In the genomic region with DNA sequence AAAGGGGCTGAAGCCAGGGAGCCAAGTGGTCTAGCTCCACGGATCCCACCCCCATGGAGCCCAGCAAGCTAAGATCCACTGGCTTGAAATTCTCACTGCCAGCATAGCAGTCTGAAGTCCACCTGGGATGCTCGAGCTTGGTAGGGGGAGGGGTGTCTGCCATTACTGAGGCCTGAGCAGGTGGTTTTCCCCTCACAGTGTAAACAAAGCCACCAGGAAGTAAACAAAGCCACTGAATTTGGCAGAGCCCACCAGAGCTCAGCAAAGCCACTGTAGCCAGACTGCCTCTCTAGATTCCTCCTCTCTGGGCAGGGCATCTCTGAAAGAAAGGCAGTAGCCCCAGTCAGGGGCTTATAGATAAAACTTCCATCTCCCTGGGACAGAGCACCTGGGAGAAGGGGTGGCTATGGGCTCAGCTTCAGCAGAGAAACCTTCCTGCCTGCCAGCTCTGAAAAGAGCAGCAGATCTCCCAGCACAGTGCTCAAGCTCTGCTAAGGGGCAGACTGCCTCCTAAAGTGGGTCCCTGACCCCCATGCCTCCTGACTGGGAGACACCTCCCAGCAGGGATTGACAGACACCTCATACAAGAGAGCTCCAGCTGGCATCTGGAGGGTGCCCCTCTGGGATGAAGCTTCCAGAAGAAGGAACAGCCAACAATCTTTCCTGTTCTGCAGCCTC, we compare ENCODE assay signal across 1 cellular context.
TF ChIP-seq lines count a peak whose summit lies in the region.
"Not testable (repeated sequence)": the region's sequence is repeated elsewhere in the genome, so short reads cannot be mapped to it uniquely, and the experiment has no call there.

No MANE protein-coding gene starts in this region.

TF ChIP-seq in HepG2, 621 proteins besides CTCF, POLR2A, EP300 and RAD21 (continued from another document and continues in another):
- TF ChIP-seq, protein P1, sequence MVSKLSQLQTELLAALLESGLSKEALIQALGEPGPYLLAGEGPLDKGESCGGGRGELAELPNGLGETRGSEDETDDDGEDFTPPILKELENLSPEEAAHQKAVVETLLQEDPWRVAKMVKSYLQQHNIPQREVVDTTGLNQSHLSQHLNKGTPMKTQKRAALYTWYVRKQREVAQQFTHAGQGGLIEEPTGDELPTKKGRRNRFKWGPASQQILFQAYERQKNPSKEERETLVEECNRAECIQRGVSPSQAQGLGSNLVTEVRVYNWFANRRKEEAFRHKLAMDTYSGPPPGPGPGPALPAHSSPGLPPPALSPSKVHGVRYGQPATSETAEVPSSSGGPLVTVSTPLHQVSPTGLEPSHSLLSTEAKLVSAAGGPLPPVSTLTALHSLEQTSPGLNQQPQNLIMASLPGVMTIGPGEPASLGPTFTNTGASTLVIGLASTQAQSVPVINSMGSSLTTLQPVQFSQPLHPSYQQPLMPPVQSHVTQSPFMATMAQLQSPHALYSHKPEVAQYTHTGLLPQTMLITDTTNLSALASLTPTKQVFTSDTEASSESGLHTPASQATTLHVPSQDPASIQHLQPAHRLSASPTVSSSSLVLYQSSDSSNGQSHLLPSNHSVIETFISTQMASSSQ (IDR thresholded peaks at IDR 0.05; ENCODE audit: low read depth), result 0 out of 2 replicates have a peak, but pooled peaks have one; percentile 20
- TF ChIP-seq, protein P1 (CRISPR knock-in tag; IDR thresholded peaks at IDR 0.05; ENCODE audit: borderline replicate concordance), result not testable (repeated sequence)
- TF ChIP-seq, protein P2, sequence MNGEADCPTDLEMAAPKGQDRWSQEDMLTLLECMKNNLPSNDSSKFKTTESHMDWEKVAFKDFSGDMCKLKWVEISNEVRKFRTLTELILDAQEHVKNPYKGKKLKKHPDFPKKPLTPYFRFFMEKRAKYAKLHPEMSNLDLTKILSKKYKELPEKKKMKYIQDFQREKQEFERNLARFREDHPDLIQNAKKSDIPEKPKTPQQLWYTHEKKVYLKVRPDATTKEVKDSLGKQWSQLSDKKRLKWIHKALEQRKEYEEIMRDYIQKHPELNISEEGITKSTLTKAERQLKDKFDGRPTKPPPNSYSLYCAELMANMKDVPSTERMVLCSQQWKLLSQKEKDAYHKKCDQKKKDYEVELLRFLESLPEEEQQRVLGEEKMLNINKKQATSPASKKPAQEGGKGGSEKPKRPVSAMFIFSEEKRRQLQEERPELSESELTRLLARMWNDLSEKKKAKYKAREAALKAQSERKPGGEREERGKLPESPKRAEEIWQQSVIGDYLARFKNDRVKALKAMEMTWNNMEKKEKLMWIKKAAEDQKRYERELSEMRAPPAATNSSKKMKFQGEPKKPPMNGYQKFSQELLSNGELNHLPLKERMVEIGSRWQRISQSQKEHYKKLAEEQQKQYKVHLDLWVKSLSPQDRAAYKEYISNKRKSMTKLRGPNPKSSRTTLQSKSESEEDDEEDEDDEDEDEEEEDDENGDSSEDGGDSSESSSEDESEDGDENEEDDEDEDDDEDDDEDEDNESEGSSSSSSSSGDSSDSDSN (CRISPR knock-in tag; IDR thresholded peaks at IDR 0.05), result 0 out of 2 replicates have a peak, but pooled peaks have one; percentile 21
- peak; percentile 59; the same call in 1 of the 2 replicates for TF ChIP-seq FOXA1 (IDR thresholded peaks at IDR 0.05)
- TF ChIP-seq FOXA1 (CRISPR knock-in tag; IDR thresholded peaks at IDR 0.05), result peak; percentile 89
- TF ChIP-seq, protein P3, sequence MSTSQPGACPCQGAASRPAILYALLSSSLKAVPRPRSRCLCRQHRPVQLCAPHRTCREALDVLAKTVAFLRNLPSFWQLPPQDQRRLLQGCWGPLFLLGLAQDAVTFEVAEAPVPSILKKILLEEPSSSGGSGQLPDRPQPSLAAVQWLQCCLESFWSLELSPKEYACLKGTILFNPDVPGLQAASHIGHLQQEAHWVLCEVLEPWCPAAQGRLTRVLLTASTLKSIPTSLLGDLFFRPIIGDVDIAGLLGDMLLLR (CRISPR knock-in tag; IDR thresholded peaks at IDR 0.05), result 0 out of 2 replicates have a peak, but pooled peaks have one; percentile 25
- TF ChIP-seq ZBTB7A (CRISPR knock-in tag; IDR thresholded peaks at IDR 0.05), result 0 out of 2 replicates have a peak, but pooled peaks have one; percentile 33
- TF ChIP-seq SMAD3 (CRISPR knock-in tag; IDR thresholded peaks at IDR 0.05), result 0 out of 2 replicates have a peak, but pooled peaks have one; percentile 69
- 0 out of 2 replicates have a peak, but pooled peaks have one; percentile 62 for TF ChIP-seq ZMYM3 (CRISPR knock-in tag; IDR thresholded peaks at IDR 0.05)
- 0 out of 2 replicates have a peak, but pooled peaks have one; percentile 36 for TF ChIP-seq ZNF296 (CRISPR knock-in tag; conservative IDR thresholded peaks at IDR 0.05)
- TF ChIP-seq MIXL1 (CRISPR knock-in tag; IDR thresholded peaks at IDR 0.05), result 0 out of 2 replicates have a peak, but pooled peaks have one; percentile 48
- TF ChIP-seq GABPB1 (CRISPR knock-in tag; IDR thresholded peaks at IDR 0.05), result peak; percentile 59; the same call in 1 of the 2 replicates
- TF ChIP-seq, protein P4, sequence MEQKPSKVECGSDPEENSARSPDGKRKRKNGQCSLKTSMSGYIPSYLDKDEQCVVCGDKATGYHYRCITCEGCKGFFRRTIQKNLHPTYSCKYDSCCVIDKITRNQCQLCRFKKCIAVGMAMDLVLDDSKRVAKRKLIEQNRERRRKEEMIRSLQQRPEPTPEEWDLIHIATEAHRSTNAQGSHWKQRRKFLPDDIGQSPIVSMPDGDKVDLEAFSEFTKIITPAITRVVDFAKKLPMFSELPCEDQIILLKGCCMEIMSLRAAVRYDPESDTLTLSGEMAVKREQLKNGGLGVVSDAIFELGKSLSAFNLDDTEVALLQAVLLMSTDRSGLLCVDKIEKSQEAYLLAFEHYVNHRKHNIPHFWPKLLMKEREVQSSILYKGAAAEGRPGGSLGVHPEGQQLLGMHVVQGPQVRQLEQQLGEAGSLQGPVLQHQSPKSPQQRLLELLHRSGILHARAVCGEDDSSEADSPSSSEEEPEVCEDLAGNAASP (CRISPR knock-in tag; IDR thresholded peaks at IDR 0.05; ENCODE audit: borderline replicate concordance), result peak; percentile 40; the same call in 1 of the 2 replicates
- 0 out of 2 replicates have a peak, but pooled peaks have one; percentile 47 for TF ChIP-seq NFKBIZ (CRISPR knock-in tag; IDR thresholded peaks at IDR 0.05)
- TF ChIP-seq, protein P5, sequence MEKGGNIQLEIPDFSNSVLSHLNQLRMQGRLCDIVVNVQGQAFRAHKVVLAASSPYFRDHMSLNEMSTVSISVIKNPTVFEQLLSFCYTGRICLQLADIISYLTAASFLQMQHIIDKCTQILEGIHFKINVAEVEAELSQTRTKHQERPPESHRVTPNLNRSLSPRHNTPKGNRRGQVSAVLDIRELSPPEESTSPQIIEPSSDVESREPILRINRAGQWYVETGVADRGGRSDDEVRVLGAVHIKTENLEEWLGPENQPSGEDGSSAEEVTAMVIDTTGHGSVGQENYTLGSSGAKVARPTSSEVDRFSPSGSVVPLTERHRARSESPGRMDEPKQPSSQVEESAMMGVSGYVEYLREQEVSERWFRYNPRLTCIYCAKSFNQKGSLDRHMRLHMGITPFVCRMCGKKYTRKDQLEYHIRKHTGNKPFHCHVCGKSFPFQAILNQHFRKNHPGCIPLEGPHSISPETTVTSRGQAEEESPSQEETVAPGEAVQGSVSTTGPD (CRISPR knock-in tag; IDR thresholded peaks at IDR 0.05), result peak; percentile 99
- 0 out of 2 replicates have a peak, but pooled peaks have one; percentile 47 for TF ChIP-seq ZNF331 (CRISPR knock-in tag; IDR thresholded peaks at IDR 0.05)
- not testable (repeated sequence) for TF ChIP-seq NR2F6 (IDR thresholded peaks at IDR 0.05); GABPA (IDR thresholded peaks at IDR 0.05; ENCODE audit: low read depth, low read length); LCORL (IDR thresholded peaks at IDR 0.05)
- peak; percentile 50 for TF ChIP-seq NR2F6 (CRISPR knock-in tag; IDR thresholded peaks at IDR 0.05)
- TF ChIP-seq POGZ (CRISPR knock-in tag; IDR thresholded peaks at IDR 0.05), result peak; percentile 40
- peak; percentile 38 for TF ChIP-seq ASH2L (IDR thresholded peaks at IDR 0.05; ENCODE audit: insufficient read length, low read depth, low read length)
- TF ChIP-seq GABPA (CRISPR knock-in tag; IDR thresholded peaks at IDR 0.05; ENCODE audit: low read depth), result peak; percentile 47
- peak; percentile 72; the same call in 1 of the 2 replicates for TF ChIP-seq ZNF878 (CRISPR knock-in tag; IDR thresholded peaks at IDR 0.05)
- TF ChIP-seq KDM1A (CRISPR knock-in tag; IDR thresholded peaks at IDR 0.05), result peak; percentile 19; the same call in 1 of the 2 replicates
- TF ChIP-seq, protein P6, sequence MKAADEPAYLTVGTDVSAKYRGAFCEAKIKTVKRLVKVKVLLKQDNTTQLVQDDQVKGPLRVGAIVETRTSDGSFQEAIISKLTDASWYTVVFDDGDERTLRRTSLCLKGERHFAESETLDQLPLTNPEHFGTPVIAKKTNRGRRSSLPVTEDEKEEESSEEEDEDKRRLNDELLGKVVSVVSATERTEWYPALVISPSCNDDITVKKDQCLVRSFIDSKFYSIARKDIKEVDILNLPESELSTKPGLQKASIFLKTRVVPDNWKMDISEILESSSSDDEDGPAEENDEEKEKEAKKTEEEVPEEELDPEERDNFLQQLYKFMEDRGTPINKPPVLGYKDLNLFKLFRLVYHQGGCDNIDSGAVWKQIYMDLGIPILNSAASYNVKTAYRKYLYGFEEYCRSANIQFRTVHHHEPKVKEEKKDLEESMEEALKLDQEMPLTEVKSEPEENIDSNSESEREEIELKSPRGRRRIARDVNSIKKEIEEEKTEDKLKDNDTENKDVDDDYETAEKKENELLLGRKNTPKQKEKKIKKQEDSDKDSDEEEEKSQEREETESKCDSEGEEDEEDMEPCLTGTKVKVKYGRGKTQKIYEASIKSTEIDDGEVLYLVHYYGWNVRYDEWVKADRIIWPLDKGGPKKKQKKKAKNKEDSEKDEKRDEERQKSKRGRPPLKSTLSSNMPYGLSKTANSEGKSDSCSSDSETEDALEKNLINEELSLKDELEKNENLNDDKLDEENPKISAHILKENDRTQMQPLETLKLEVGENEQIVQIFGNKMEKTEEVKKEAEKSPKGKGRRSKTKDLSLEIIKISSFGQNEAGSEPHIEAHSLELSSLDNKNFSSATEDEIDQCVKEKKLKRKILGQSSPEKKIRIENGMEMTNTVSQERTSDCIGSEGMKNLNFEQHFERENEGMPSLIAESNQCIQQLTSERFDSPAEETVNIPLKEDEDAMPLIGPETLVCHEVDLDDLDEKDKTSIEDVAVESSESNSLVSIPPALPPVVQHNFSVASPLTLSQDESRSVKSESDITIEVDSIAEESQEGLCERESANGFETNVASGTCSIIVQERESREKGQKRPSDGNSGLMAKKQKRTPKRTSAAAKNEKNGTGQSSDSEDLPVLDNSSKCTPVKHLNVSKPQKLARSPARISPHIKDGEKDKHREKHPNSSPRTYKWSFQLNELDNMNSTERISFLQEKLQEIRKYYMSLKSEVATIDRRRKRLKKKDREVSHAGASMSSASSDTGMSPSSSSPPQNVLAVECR (CRISPR knock-in tag; IDR thresholded peaks at IDR 0.05; ENCODE audit: borderline replicate concordance), result peak; percentile 42; the same call in 1 of the 2 replicates
- TF ChIP-seq FOXO1 (CRISPR knock-in tag; IDR thresholded peaks at IDR 0.05), result peak; percentile 59; the same call in 1 of the 2 replicates
- 0 out of 2 replicates have a peak, but pooled peaks have one; percentile 33 for TF ChIP-seq ZFY (CRISPR knock-in tag; IDR thresholded peaks at IDR 0.05)
- TF ChIP-seq MTA1 (CRISPR knock-in tag; IDR thresholded peaks at IDR 0.05; ENCODE audit: borderline replicate concordance), result 0 out of 2 replicates have a peak, but pooled peaks have one; percentile 18
- peak; percentile 41; the same call in 1 of the 2 replicates for TF ChIP-seq KDM2A (CRISPR knock-in tag; IDR thresholded peaks at IDR 0.05; ENCODE audit: borderline replicate concordance, low read depth)
- TF ChIP-seq ZNF501 (CRISPR knock-in tag; IDR thresholded peaks at IDR 0.05), result 0 out of 2 replicates have a peak, but pooled peaks have one; percentile 36
- 0 out of 2 replicates have a peak, but pooled peaks have one; percentile 10 for TF ChIP-seq FOXP1 (IDR thresholded peaks at IDR 0.05)
- TF ChIP-seq FOXP1 (CRISPR knock-in tag; IDR thresholded peaks at IDR 0.05), result peak; percentile 92
- TF ChIP-seq LCORL (CRISPR knock-in tag; IDR thresholded peaks at IDR 0.05), result peak; percentile 86
- TF ChIP-seq, protein P7, sequence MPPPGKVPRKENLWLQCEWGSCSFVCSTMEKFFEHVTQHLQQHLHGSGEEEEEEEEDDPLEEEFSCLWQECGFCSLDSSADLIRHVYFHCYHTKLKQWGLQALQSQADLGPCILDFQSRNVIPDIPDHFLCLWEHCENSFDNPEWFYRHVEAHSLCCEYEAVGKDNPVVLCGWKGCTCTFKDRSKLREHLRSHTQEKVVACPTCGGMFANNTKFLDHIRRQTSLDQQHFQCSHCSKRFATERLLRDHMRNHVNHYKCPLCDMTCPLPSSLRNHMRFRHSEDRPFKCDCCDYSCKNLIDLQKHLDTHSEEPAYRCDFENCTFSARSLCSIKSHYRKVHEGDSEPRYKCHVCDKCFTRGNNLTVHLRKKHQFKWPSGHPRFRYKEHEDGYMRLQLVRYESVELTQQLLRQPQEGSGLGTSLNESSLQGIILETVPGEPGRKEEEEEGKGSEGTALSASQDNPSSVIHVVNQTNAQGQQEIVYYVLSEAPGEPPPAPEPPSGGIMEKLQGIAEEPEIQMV (CRISPR knock-in tag; IDR thresholded peaks at IDR 0.05; ENCODE audit: low read depth), result 0 out of 2 replicates have a peak, but pooled peaks have one; percentile 30
